Comparison of ENCODE assay signal across 9 cellular contexts in genomic region chr3:10981031-10981430, GRCh38. TPM values are rescaled to one million over a fixed set of nuclear protein-coding genes. Genes with fewer than 3 reads are reported as not detected.
"Had no signal": no experiment of that assay in that cellular context is flagged by ENCODE, and none has a peak within 500 bp of the region (broad histone marks: within the 10 kb centered on the region; RNA-seq: fewer than 3 reads in every experiment).

No MANE protein-coding gene starts in this region.

- H3K9me3 ChIP-seq: HAP-1 had no signal

- H3K27ac ChIP-seq: GM23248 had no signal

- H3K36me3 ChIP-seq: HAP-1 had no signal

- DNase-seq: GM23248, GOT3, H7, H9, HCEC 1CT, HFFc6 had no signal

- H3K4me1 ChIP-seq: HAP-1 had no signal

- H3K4me3 ChIP-seq: GM23248, GM23338, HAP-1 had no signal

- H3K9ac ChIP-seq: GM23248 had no signal

- H3K4me2 ChIP-seq: GM23338 had no signal

- H2AFZ ChIP-seq: GM23248, GM23338 had no signal

RNA-seq across cellular contexts. Expression of gene SLC6A1, which starts 11.5 kb away (rescaled TPM):
- total RNA-seq: GM23248, H4, H9, HFFc6 had no signal
- polyA plus RNA-seq: GM23248 had no signal
